ENCODE assay signal across 1 cellular context in the genomic region with DNA sequence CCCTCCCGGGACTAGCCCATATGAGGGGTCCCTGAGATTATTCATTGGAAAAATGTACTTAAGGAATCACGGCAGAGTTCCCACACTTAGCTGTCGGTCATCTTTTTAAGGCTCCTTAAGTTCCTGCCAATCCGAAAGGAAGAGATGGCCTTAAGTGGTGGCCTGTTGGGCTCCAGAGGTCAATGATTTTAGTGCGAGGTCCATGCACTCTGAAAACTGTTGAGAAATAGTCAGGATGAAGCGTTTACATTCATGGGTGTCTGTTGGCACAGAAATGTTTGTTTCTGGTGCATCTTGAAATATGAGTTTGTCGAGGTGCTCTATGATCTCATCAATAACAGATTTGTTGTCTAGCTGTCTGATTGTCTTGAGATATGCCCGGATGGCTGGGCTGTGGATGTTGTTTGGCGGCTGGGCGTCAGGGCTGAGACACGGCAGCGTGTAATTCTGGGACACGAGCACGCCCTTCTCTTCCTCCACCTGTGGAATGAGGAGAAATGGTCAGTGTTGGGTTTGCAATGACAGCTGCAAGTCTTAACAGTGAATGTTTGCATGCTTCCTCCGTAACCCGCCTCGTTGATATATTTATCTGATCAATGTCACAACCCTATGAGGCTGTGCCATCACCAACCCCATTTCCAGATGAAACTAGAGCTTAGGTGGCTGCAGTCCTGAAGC.
TF ChIP-seq lines count a peak whose summit lies in the region.

No MANE protein-coding gene starts in this region.

TF ChIP-seq in liver, 16 proteins besides CTCF, POLR2A, EP300 and RAD21 (continued from another document):
- peak; percentile 40 for TF ChIP-seq NR2F2 (IDR thresholded peaks at IDR 0.05)
